In the genomic region with DNA sequence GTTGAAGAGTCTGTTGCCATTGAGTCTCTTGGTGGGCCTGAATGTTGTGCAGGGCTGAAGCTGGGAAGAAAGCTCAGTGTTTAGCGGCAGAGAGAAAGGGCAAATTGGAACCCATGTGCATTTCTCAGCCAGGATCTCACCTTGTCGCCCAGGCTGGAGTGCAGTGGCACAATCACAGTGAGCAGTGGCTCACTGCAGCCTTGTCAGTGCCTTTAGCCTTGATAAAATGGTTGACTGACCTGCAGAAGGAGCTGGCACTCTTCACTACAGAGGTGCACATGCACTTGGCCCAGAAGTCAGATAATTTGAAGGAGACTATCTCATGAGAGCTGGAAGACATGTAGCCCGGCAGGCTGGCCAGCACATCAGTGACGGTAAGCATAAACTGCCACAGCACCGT, we compare ENCODE assay signal across 8 cellular contexts.
"Had no signal": no experiment of that assay in that cellular context is flagged by ENCODE, and none has a peak within 500 bp of the region (broad histone marks: within the 10 kb centered on the region; RNA-seq: fewer than 3 reads in every experiment).

No MANE protein-coding gene starts in this region.

- H2AFZ ChIP-seq: GM23338 had no signal

- H3K9me3 Mint-ChIP-seq: GM23338, H9 had no signal

- ATAC-seq: GM23338 had no signal

- H3K27ac Mint-ChIP-seq: GM23338, IgD-negative memory B cell had no signal

- H3K4me3 ChIP-seq: GM23338 had no signal

- H3K4me3 Mint-ChIP-seq: GM23338, H9, IgD-negative memory B cell had no signal

- DNase-seq: H9, HCEC 1CT, KG1 had no signal

- H3K27me3 Mint-ChIP-seq: IgD-negative memory B cell had no signal

- H3K4me2 ChIP-seq: GM23338 had no signal

- FAIRE-seq: H1, H54, HTR-8/SVneo had no signal
